Comparison of ENCODE assay signal across 22 cellular contexts in genomic region chr9:20361220-20361619, GRCh38.
DNase-seq lines count a peak whose midpoint lies in the region; ATAC-seq, FAIRE-seq and TF ChIP-seq lines count a peak whose summit lies in the region.
"Had no signal": no experiment of that assay in that cellular context is flagged by ENCODE, and none has a peak within 500 bp of the region (broad histone marks: within the 10 kb centered on the region; RNA-seq: fewer than 3 reads in every experiment).

No MANE protein-coding gene starts in this region.

- H3K9me3 ChIP-seq in naive thymus-derived CD4-positive, alpha-beta T cell (ENCODE audit: control insufficient read depth in 2 of 3, low read length in 3 of 3): no peaks in the 10 kb centered on the region
- H3K9me3 ChIP-seq in right atrium auricular region: no peaks in the 10 kb centered on the region

- peaks cover 66% of the 10 kb centered on the region for H3K4me1 Mint-ChIP-seq in activated naive CD4-positive, alpha-beta T cell treated with anti-CD3 and anti-CD28 coated beads for 36 hours (ENCODE audit: low read depth)
- H3K4me1 Mint-ChIP-seq in activated CD8-positive, alpha-beta T cell treated with anti-CD3 and anti-CD28 coated beads for 36 hours (ENCODE audit: low read depth): peaks cover 66% of the 10 kb centered on the region
- H3K4me1 Mint-ChIP-seq in naive thymus-derived CD4-positive, alpha-beta T cell: peaks cover 31 to 91% (median 71%) of the 10 kb centered on the region in 7 donors

- POLR2A ChIA-PET in activated CD8-positive, alpha-beta T cell treated with anti-CD3 and anti-CD28 coated beads for 36 hours (lab: Charles Lee): interaction anchor here (0.7 kb wide), 1 partner anchor 1177 kb away, joined by 3 read pairs; no protein-coding TSS in a partner anchor
- POLR2A ChIA-PET in naive thymus-derived CD4-positive, alpha-beta T cell (lab: Charles Lee): interaction anchor here (1.0 to 1.4 kb wide), 3 partner anchors 46 to 270 kb away, joined by 3 to 5 read pairs (median 3); partner anchors contain the start of gene MLLT3

- ATAC-seq in activated CD8-positive, alpha-beta T cell treated with anti-CD3 and anti-CD28 coated beads for 36 hours: no peak
- ATAC-seq in naive thymus-derived CD4-positive, alpha-beta T cell: peak; percentile 51
- ATAC-seq in HG02610 (IDR thresholded peaks at IDR 0.05; ENCODE audit: unreplicated experiment): no peak

- H3K4me3 Mint-ChIP-seq in activated naive CD4-positive, alpha-beta T cell treated with anti-CD3 and anti-CD28 coated beads for 36 hours: no peak overlapping the region
- no peak overlapping the region for H3K4me3 Mint-ChIP-seq in activated CD8-positive, alpha-beta T cell treated with anti-CD3 and anti-CD28 coated beads for 36 hours
- peak overlapping the region in 9 of 10 donors; percentile 11 to 79 (median 66) for H3K4me3 Mint-ChIP-seq in naive thymus-derived CD4-positive, alpha-beta T cell
- H3K4me3 Mint-ChIP-seq: IgD-negative memory B cell had no signal

- peak overlapping the region; percentile 5 for H3K27ac Mint-ChIP-seq in activated naive CD4-positive, alpha-beta T cell treated with anti-CD3 and anti-CD28 coated beads for 36 hours
- peak overlapping the region; percentile 7 for H3K27ac Mint-ChIP-seq in activated CD8-positive, alpha-beta T cell treated with anti-CD3 and anti-CD28 coated beads for 36 hours
- peak overlapping the region; percentile 65 to 94 (median 78) for H3K27ac Mint-ChIP-seq in naive thymus-derived CD4-positive, alpha-beta T cell

- intact Hi-C loops in activated naive CD4-positive, alpha-beta T cell treated with anti-CD3 and anti-CD28 coated beads for 36 hours (cut with micrococcal nuclease): no loop called here
- intact Hi-C loops in activated CD8-positive, alpha-beta T cell treated with anti-CD3 and anti-CD28 coated beads for 36 hours (cut with micrococcal nuclease): loop anchor here (2.0 to 10.0 kb wide), 2 partner anchors 194 to 262 kb away; partner anchors contain the start of gene MLLT3
- intact Hi-C loops in naive thymus-derived CD4-positive, alpha-beta T cell (cut with micrococcal nuclease): loop anchor here (1.0 to 5.0 kb wide), 5 partner anchors 12 to 434 kb away; partner anchors contain the start of gene MLLT3 (in 1 of the 2)

- peaks cover 0 to 38% of the 10 kb centered on the region in 2 donors for H3K4me1 ChIP-seq in naive thymus-derived CD4-positive, alpha-beta T cell (ENCODE audit: control insufficient read depth in 2 of 2, insufficient read depth in 2 of 2, low read length in 2 of 2)
- H3K4me1 ChIP-seq in right atrium auricular region: peaks cover 0 to 5% of the 10 kb centered on the region in 2 donors

- no peak for DNase-seq in activated naive CD4-positive, alpha-beta T cell treated with anti-CD3 and anti-CD28 coated beads for 36 hours
- no peak for DNase-seq in activated naive CD4-positive, alpha-beta T cell (lab: John Stamatoyannopoulos, UW)
- no peak for DNase-seq in GM18507 (ENCODE audit: extremely low spot score, insufficient read length, low read depth)
- no peak for DNase-seq in activated CD8-positive, alpha-beta T cell treated with anti-CD3 and anti-CD28 coated beads for 36 hours
- DNase-seq in naive thymus-derived CD4-positive, alpha-beta T cell: peak in 7 of 9 donors; percentile 15 to 60 (median 43)
- no peak for DNase-seq in right atrium auricular region (ENCODE audit: low spot score)
- DNase-seq in NCI-H1694 (lab: John Stamatoyannopoulos, UW): no peak
- DNase-seq: Calu3, GM23248, HCEC 1CT, Kasumi-1, MM.1S, NCI-H1105, NCI-H187, NCI-H345, NCI-H69, OCI-M1, SHP77 treated with DMSO at 0.1 percent for 48 hours had no signal

- peak; percentile 35 for FAIRE-seq in GM18507 (lab: Jason Lieb, UNC)
- FAIRE-seq: HTR-8/SVneo had no signal

- TF ChIP-seq CTCF in activated CD8-positive, alpha-beta T cell treated with anti-CD3 and anti-CD28 coated beads for 36 hours (IDR thresholded peaks at IDR 0.05): no peak
- no peak for TF ChIP-seq CTCF in right atrium auricular region (IDR thresholded peaks at IDR 0.05)

- H3K27ac ChIP-seq in naive thymus-derived CD4-positive, alpha-beta T cell (ENCODE audit: low read depth, low read length): peak overlapping the region; percentile 45
- H3K27ac ChIP-seq in right atrium auricular region: no peak overlapping the region
- H3K27ac ChIP-seq: GM23248, HL-60 had no signal

- CTCF ChIA-PET in activated naive CD4-positive, alpha-beta T cell treated with anti-CD3 and anti-CD28 coated beads for 36 hours (lab: Charles Lee): interaction anchor here (0.7 kb wide), 1 partner anchor 87 kb away, joined by 3 read pairs; no protein-coding TSS in a partner anchor
- CTCF ChIA-PET in activated CD8-positive, alpha-beta T cell treated with anti-CD3 and anti-CD28 coated beads for 36 hours (lab: Charles Lee): interaction anchor here (1.2 kb wide), 1 partner anchor 263 kb away, joined by 4 read pairs; no protein-coding TSS in a partner anchor
- CTCF ChIA-PET in naive thymus-derived CD4-positive, alpha-beta T cell (lab: Charles Lee): interaction anchor here (1.3 to 1.7 kb wide), 3 partner anchors 8 to 580 kb away, joined by 3 read pairs; no protein-coding TSS in a partner anchor

- H3K27me3 ChIP-seq in naive thymus-derived CD4-positive, alpha-beta T cell (ENCODE audit: control insufficient read depth in 2 of 2, insufficient read depth in 2 of 2, low read length in 2 of 2): no peaks in the 10 kb centered on the region
- no peaks in the 10 kb centered on the region for H3K27me3 ChIP-seq in right atrium auricular region

- no peaks in the 10 kb centered on the region for H3K27me3 Mint-ChIP-seq in activated naive CD4-positive, alpha-beta T cell treated with anti-CD3 and anti-CD28 coated beads for 36 hours (ENCODE audit: low read depth)
- H3K27me3 Mint-ChIP-seq in activated CD8-positive, alpha-beta T cell treated with anti-CD3 and anti-CD28 coated beads for 36 hours: no peaks in the 10 kb centered on the region
- H3K27me3 Mint-ChIP-seq in naive thymus-derived CD4-positive, alpha-beta T cell: no peaks in the 10 kb centered on the region
- H3K27me3 Mint-ChIP-seq: IgD-negative memory B cell had no signal

- H3K36me3 Mint-ChIP-seq in activated naive CD4-positive, alpha-beta T cell treated with anti-CD3 and anti-CD28 coated beads for 36 hours (ENCODE audit: low read depth): peaks cover 23% of the 10 kb centered on the region
- H3K36me3 Mint-ChIP-seq in activated CD8-positive, alpha-beta T cell treated with anti-CD3 and anti-CD28 coated beads for 36 hours (ENCODE audit: low read depth): peaks cover 41% of the 10 kb centered on the region
- peaks cover 4 to 51% (median 23%) of the 10 kb centered on the region in 5 donors for H3K36me3 Mint-ChIP-seq in naive thymus-derived CD4-positive, alpha-beta T cell
- H3K36me3 Mint-ChIP-seq: IgD-negative memory B cell had no signal

- H3K4me3 ChIP-seq in naive thymus-derived CD4-positive, alpha-beta T cell (ENCODE audit: low read length): no peak overlapping the region
- no peak overlapping the region for H3K4me3 ChIP-seq in right atrium auricular region
- H3K4me3 ChIP-seq: GM23248 had no signal

- H3K36me3 ChIP-seq in naive thymus-derived CD4-positive, alpha-beta T cell (ENCODE audit: control insufficient read depth in 2 of 3, insufficient read depth in 3 of 3, low read length in 3 of 3): no peaks in the 10 kb centered on the region
- no peaks in the 10 kb centered on the region for H3K36me3 ChIP-seq in right atrium auricular region

- no peaks in the 10 kb centered on the region for H3K9me3 Mint-ChIP-seq in activated naive CD4-positive, alpha-beta T cell treated with anti-CD3 and anti-CD28 coated beads for 36 hours
- no peaks in the 10 kb centered on the region for H3K9me3 Mint-ChIP-seq in activated CD8-positive, alpha-beta T cell treated with anti-CD3 and anti-CD28 coated beads for 36 hours
- peaks cover 0 to 3% (median 0%) of the 10 kb centered on the region in 11 donors for H3K9me3 Mint-ChIP-seq in naive thymus-derived CD4-positive, alpha-beta T cell
- H3K9me3 Mint-ChIP-seq: IgD-negative memory B cell had no signal

Comparison
In these comparisons a context has a peak if more than half of its experiments do, and no peak if none do; other contexts are left out.
1. DNase-seq: peak in naive thymus-derived CD4-positive, alpha-beta T cell (7 of 9); none in activated naive CD4-positive, alpha-beta T cell treated with anti-CD3 and anti-CD28 coated beads for 36 hours (single experiment), activated naive CD4-positive, alpha-beta T cell (0 of 4), GM18507 (single experiment), activated CD8-positive, alpha-beta T cell treated with anti-CD3 and anti-CD28 coated beads for 36 hours (single experiment), right atrium auricular region (single experiment) and NCI-H1694 (single experiment).
2. H3K27ac Mint-ChIP-seq: peak in every context shown above with its lines; median percentile 78 in naive thymus-derived CD4-positive, alpha-beta T cell; 7 in activated CD8-positive, alpha-beta T cell treated with anti-CD3 and anti-CD28 coated beads for 36 hours; 5 in activated naive CD4-positive, alpha-beta T cell treated with anti-CD3 and anti-CD28 coated beads for 36 hours.
3. H3K4me3 Mint-ChIP-seq: peak in naive thymus-derived CD4-positive, alpha-beta T cell (9 of 10); none in activated naive CD4-positive, alpha-beta T cell treated with anti-CD3 and anti-CD28 coated beads for 36 hours (single experiment) and activated CD8-positive, alpha-beta T cell treated with anti-CD3 and anti-CD28 coated beads for 36 hours (single experiment).